Comparison of ENCODE assay signal across 19 cellular contexts in genomic region chr3:50146316-50146901, GRCh38. TPM values are rescaled to one million over a fixed set of nuclear protein-coding genes. Genes with fewer than 3 reads are reported as not detected.
A peak's percentile ranks its signal among the peaks of the same experiment; 100 is the strongest.
DNase-seq lines count a peak whose midpoint lies in the region; ATAC-seq, FAIRE-seq and TF ChIP-seq lines count a peak whose summit lies in the region.
"Had no signal": no experiment of that assay in that cellular context is flagged by ENCODE, and none has a peak within 500 bp of the region (broad histone marks: within the 10 kb centered on the region; RNA-seq: fewer than 3 reads in every experiment).

No MANE protein-coding gene starts in this region.

- no peaks in the 10 kb centered on the region for H3K79me2 ChIP-seq in H1 (ENCODE audit: control insufficient read depth in 1 of 2, insufficient read depth in 2 of 2, low read length in 2 of 2)

- peak in 2 of 3 experiments; percentile 44 to 65; a peak in 3 of 4 replicates for TF ChIP-seq CTCF in H1 (IDR thresholded peaks at IDR 0.05; ENCODE audit: control extremely low read depth in 1 of 3, insufficient read depth in 1 of 3, low read depth in 1 of 3, low read length in 3 of 3)
- no peak for TF ChIP-seq CTCF in prostate gland (IDR thresholded peaks at IDR 0.05)
- no peak for TF ChIP-seq CTCF in psoas muscle (IDR thresholded peaks at IDR 0.05)
- no peak for TF ChIP-seq CTCF in foreskin fibroblast (IDR thresholded peaks at IDR 0.05; ENCODE audit: low read depth, low read length)

- TF ChIP-seq POLR2A in H1 (IDR thresholded peaks at IDR 0.05; ENCODE audit: control extremely low read depth in 1 of 2, low read depth in 2 of 2, low read length in 2 of 2) (no peak), prostate gland (IDR thresholded peaks at IDR 0.05) (no peak)

- H2BK15ac ChIP-seq in H1 (ENCODE audit: low read length) = peak overlapping the region; percentile 88; the same call in 1 of the 2 replicates

- 85% methylated on average over 3 of the region's 3 CpGs; no CpG with 5 or more reads in 1 of the 2 experiments for WGBS in H1 (ENCODE audit: extremely low coverage in 1 of 2, insufficient coverage in 1 of 2, insufficient read length in 1 of 2, insufficient replicate concordance in 2 of 2, low coverage in 1 of 2, low lambda C conversion rate in 2 of 2, missing lambda C conversion rate in 1 of 2), 2 experiments
- 51% methylated on average over 3 of the region's 3 CpGs for WGBS in prostate gland
- WGBS in psoas muscle, 3 donors = 93 to 97% (median 94%) methylated on average over 3 of the region's 3 CpGs

- no peak overlapping the region for H3K4me2 ChIP-seq in H1 (ENCODE audit: insufficient read depth in 1 of 2, low read depth in 2 of 2, low read length in 2 of 2)
- H3K4me2 ChIP-seq: PC-9 had no signal

- peak overlapping the region; percentile 37 for H4K5ac ChIP-seq in H1 (ENCODE audit: insufficient read length, low read depth, low read length)

- TF ChIP-seq EP300 in H1 (IDR thresholded peaks at IDR 0.05; ENCODE audit: borderline replicate concordance in 1 of 2, low read depth in 2 of 2, low read length in 2 of 2) = no peak

- no peak overlapping the region for H4K91ac ChIP-seq in H1 (replicated peaks; ENCODE audit: insufficient read length, low read length)

- no peaks in the 10 kb centered on the region for H3K9me3 ChIP-seq in NT2/D1 (ENCODE audit: insufficient read depth, low read length)
- no peaks in the 10 kb centered on the region for H3K9me3 ChIP-seq in H1 (ENCODE audit: insufficient read depth in 2 of 2, low read depth in 1 of 2, low read length in 1 of 2)
- no peaks in the 10 kb centered on the region for H3K9me3 ChIP-seq in prostate gland
- H3K9me3 ChIP-seq in psoas muscle = no peaks in the 10 kb centered on the region
- H3K9me3 ChIP-seq: sigmoid colon, thyroid gland had no signal

- H2AFZ ChIP-seq in H1 (ENCODE audit: low read length) = no peak overlapping the region
- H2AFZ ChIP-seq: PC-9 had no signal

- peak overlapping the region; percentile 34 for H3K9ac ChIP-seq in NT2/D1 (ENCODE audit: insufficient read length, low read depth)
- H3K9ac ChIP-seq in H1 (replicated peaks in 1 of 4; ENCODE audit: extremely low read depth in 1 of 4, low read depth in 3 of 4, low read length in 3 of 4) = no peak overlapping the region; a peak in 1 of 7 replicates

- H2BK20ac ChIP-seq in H1 (ENCODE audit: low read length) = no peak overlapping the region

- peak; percentile 47 to 85 for DNase-seq in NCI-H524 (lab: John Stamatoyannopoulos, UW)
- DNase-seq in NCI-H524 treated with DMSO at 0.1 percent for 48 hours (lab: John Stamatoyannopoulos, UW) = no peak
- no peak for DNase-seq in NT2/D1 (ENCODE audit: low read depth, low spot score)
- DNase-seq in H1 (ENCODE audit: low read depth in 1 of 2, low spot score in 2 of 2) = no peak
- peak; percentile 63 for DNase-seq in prostate gland (ENCODE audit: low spot score)
- DNase-seq in Right ventricle myocardium superior = no peak
- no peak for DNase-seq in psoas muscle
- DNase-seq in foreskin fibroblast = no peak
- DNase-seq: anterior cingulate cortex; NCI-H1105 treated with DMSO at 0.1 percent for 48 hours; PC-9; sigmoid colon; stimulated activated CD4-positive, alpha-beta T cell treated with anti-CD3 and anti-CD28 coated beads, Interleukin-2, amount 100 ng/mL, for 24 hours; thyroid gland had no signal

- no peak overlapping the region for H3K18ac ChIP-seq in H1 (ENCODE audit: extremely low read depth, low read length)

- H3K4me1 ChIP-seq in NT2/D1 (ENCODE audit: insufficient read depth, insufficient read length) (peaks cover 24% of the 10 kb centered on the region), H1 (replicated peaks in 1 of 4; ENCODE audit: control insufficient read depth in 3 of 4, insufficient read depth in 4 of 4, low read length in 3 of 4) (peaks cover 4 to 19% (median 9%) of the 10 kb centered on the region in 4 experiments), prostate gland (replicated peaks) (no peaks in the 10 kb centered on the region), psoas muscle (no peaks in the 10 kb centered on the region)
- H3K4me1 ChIP-seq: sigmoid colon had no signal

- ATAC-seq in Right ventricle myocardium superior (ENCODE audit: poor library complexity) (no peak), psoas muscle (no peak)
- ATAC-seq: K562 had no signal

- no peak overlapping the region for H3K27ac ChIP-seq in H1 (ENCODE audit: low read depth, low read length)
- H3K27ac ChIP-seq in prostate gland = peak overlapping the region in 1 of 2 donors; percentile 18
- H3K27ac ChIP-seq in psoas muscle = no peak overlapping the region
- H3K27ac ChIP-seq: PC-9, sigmoid colon, thyroid gland had no signal

- H3K14ac ChIP-seq in H1 (ENCODE audit: insufficient read length) = no peak overlapping the region

- POLR2A ChIA-PET in H1 (lab: Charles Lee; ENCODE audit: partially characterized antibody) = no interaction called here

- H3K4me3 ChIP-seq in NT2/D1 (ENCODE audit: insufficient read length, low read depth) = no peak overlapping the region
- H3K4me3 ChIP-seq in H1 (ENCODE audit: extremely low read depth in 1 of 4, insufficient read depth in 2 of 4, low read depth in 3 of 4, low read length in 4 of 4) = no peak overlapping the region
- no peak overlapping the region for H3K4me3 ChIP-seq in prostate gland
- no peak overlapping the region for H3K4me3 ChIP-seq in psoas muscle
- no peak overlapping the region for H3K4me3 ChIP-seq in foreskin fibroblast (ENCODE audit: low read depth in 1 of 2, low read length in 2 of 2)
- H3K4me3 ChIP-seq: K562, PC-9, sigmoid colon, thyroid gland had no signal

- no peak overlapping the region for H3K4ac ChIP-seq in H1 (replicated peaks; ENCODE audit: insufficient read length, low read depth, low read length)

- H3K27me3 ChIP-seq in NT2/D1 (ENCODE audit: insufficient read depth, insufficient read length) (no peaks in the 10 kb centered on the region), H1 (replicated peaks in 1 of 4; ENCODE audit: control insufficient read depth in 3 of 4, extremely low read depth in 1 of 4, insufficient read depth in 3 of 4, low read length in 3 of 4) (no peaks in the 10 kb centered on the region; a peak in 1 of 7 replicates), prostate gland (replicated peaks; ENCODE audit: insufficient read depth) (no peaks in the 10 kb centered on the region), psoas muscle (ENCODE audit: insufficient read depth in 3 of 3, low read length in 2 of 3) (no peaks in the 10 kb centered on the region)
- H3K27me3 ChIP-seq: sigmoid colon, thyroid gland had no signal

- intact Hi-C loops in prostate gland (cut with DNase I) = no loop called here
- intact Hi-C loops in Right ventricle myocardium superior (cut with DNase I) = no loop called here
- intact Hi-C loops in psoas muscle (cut with DNase I) = no loop called here

- no peak overlapping the region for H2BK12ac ChIP-seq in H1 (ENCODE audit: low read depth, low read length)

- H2BK5ac ChIP-seq in H1 (ENCODE audit: low read depth, low read length) = no peak overlapping the region

- H2BK120ac ChIP-seq in H1 (replicated peaks; ENCODE audit: low read depth, low read length) = no peak overlapping the region

- no peak overlapping the region for H3K56ac ChIP-seq in H1 (replicated peaks; ENCODE audit: insufficient read length, low read depth, low read length)

- H2AK5ac ChIP-seq in H1 (ENCODE audit: low read depth, low read length) = no peak overlapping the region

- H4K8ac ChIP-seq in H1 (ENCODE audit: extremely low read depth, insufficient read depth, low read length) = no peak overlapping the region

- H3K79me1 ChIP-seq in H1 (ENCODE audit: low read depth, low read length) = no peaks in the 10 kb centered on the region

- no peaks in the 10 kb centered on the region for H4K20me1 ChIP-seq in H1 (replicated peaks in 1 of 2; ENCODE audit: control insufficient read depth in 1 of 2, insufficient read depth in 2 of 2, low read length in 2 of 2)

- no peak overlapping the region for H3K23ac ChIP-seq in H1 (ENCODE audit: insufficient read length)

- H3K23me2 ChIP-seq in H1 (ENCODE audit: low read depth, low read length) = no peaks in the 10 kb centered on the region

- TF ChIP-seq RAD21 in H1 (IDR thresholded peaks at IDR 0.05 in 1 of 2, conservative IDR thresholded peaks at IDR 0.05 in 1 of 2; ENCODE audit: low read depth in 2 of 2, low read length in 2 of 2) = peak; percentile 49 to 62

- CTCF ChIA-PET in H1 (lab: Charles Lee; ENCODE audit: partially characterized antibody) = interaction anchor here (0.6 to 0.8 kb wide), 2 partner anchors 16 to 63 kb away, joined by 3 read pairs; no protein-coding TSS in a partner anchor

- H3K36me3 ChIP-seq in NT2/D1 (ENCODE audit: insufficient read depth, insufficient read length, low read length) = no peaks in the 10 kb centered on the region
- H3K36me3 ChIP-seq in H1 (ENCODE audit: control insufficient read depth in 2 of 4, insufficient read depth in 4 of 4, low read length in 3 of 4) = no peaks in the 10 kb centered on the region
- H3K36me3 ChIP-seq in prostate gland = no peaks in the 10 kb centered on the region
- H3K36me3 ChIP-seq in psoas muscle (ENCODE audit: insufficient read depth in 1 of 2, low read depth in 1 of 2) = no peaks in the 10 kb centered on the region
- H3K36me3 ChIP-seq: sigmoid colon, thyroid gland had no signal

- FAIRE-seq in H1 (lab: Jason Lieb, UNC) = no peak
- FAIRE-seq: A204.1, colon, K562 had no signal

RNA-seq across cellular contexts. Expression of gene SEMA3F, which starts 8.7 kb away (rescaled TPM):
- total RNA-seq in H1 (2021; fragmentation: NEBNext Ultra II Directional; extraction: Animal tissue kit (Norgen Biotek cat#: 25700)) = 37.0 and 39.6 TPM in 2 replicates
- polyA plus RNA-seq in H1 (2011; rRNA removed) (20.3 and 36.0 TPM in 2 replicates), psoas muscle (1 to 10 TPM; 4.7 to 7.6 (median 6.8) TPM)
- polyA plus RNA-seq in H1 (2011; cell fraction: cytosol; rRNA removed) = 21.2 TPM
- polyA plus RNA-seq in H1 (2011; cell fraction: nucleus; rRNA removed) = 58.6 TPM
- 15.9 to 32.4 TPM (median 29.9 TPM) in 4 replicates for polyA plus RNA-seq in H1 (2012, experiment 1 of 2)
- 23.9 TPM for polyA plus RNA-seq in H1 (2012, experiment 2 of 2)
- polyA plus RNA-seq in H1 (2013, experiment 1 of 2) = 45.3 TPM
- 41.8 TPM for polyA plus RNA-seq in H1 (2013, experiment 2 of 2)
- 28.0 and 36.9 TPM in 2 replicates for polyA minus RNA-seq in H1 (2011; rRNA and poly(A)+ RNA removed)
- polyA minus RNA-seq in H1 (2011; cell fraction: cytosol; rRNA and poly(A)+ RNA removed) = 35.4 TPM
- 25.2 TPM for polyA minus RNA-seq in H1 (2011; cell fraction: nucleus; rRNA and poly(A)+ RNA removed)
- total RNA-seq in prostate gland (10 to 100 TPM; 43.3 to 71.8 TPM), Right ventricle myocardium superior (10.8 TPM), psoas muscle (10 to 100 TPM in 3 of 4 donors, 1 to 10 TPM in 1; 7.0 to 13.7 (median 12.3) TPM)
- total RNA-seq: CD4-positive, alpha-beta memory T cell had no signal
- polyA plus RNA-seq: CD4-positive, alpha-beta memory T cell had no signal

RNA-seq across cellular contexts. Expression of gene GNAT1, which starts 45.0 kb away (rescaled TPM):
- not detected in 2 replicates for total RNA-seq in H1 (2021; fragmentation: NEBNext Ultra II Directional; extraction: Animal tissue kit (Norgen Biotek cat#: 25700))
- 0.08 and 0.20 TPM in 2 replicates for polyA plus RNA-seq in H1 (2011; rRNA removed)
- polyA plus RNA-seq in H1 (2011; cell fraction: cytosol; rRNA removed) = 0.10 TPM
- 0.19 TPM for polyA plus RNA-seq in H1 (2011; cell fraction: nucleus; rRNA removed)
- 0.32 to 0.39 TPM in 2 of 4 replicates, not detected in the others for polyA plus RNA-seq in H1 (2012, experiment 1 of 2)
- polyA plus RNA-seq in H1 (2012, experiment 2 of 2) = not detected
- 0.12 TPM for polyA plus RNA-seq in H1 (2013, experiment 1 of 2)
- polyA plus RNA-seq in H1 (2013, experiment 2 of 2) = 0.18 TPM
- polyA minus RNA-seq in H1 (2011; rRNA and poly(A)+ RNA removed) = 0.13 and 0.15 TPM in 2 replicates
- not detected for polyA minus RNA-seq in H1 (2011; cell fraction: cytosol; rRNA and poly(A)+ RNA removed)
- not detected for polyA minus RNA-seq in H1 (2011; cell fraction: nucleus; rRNA and poly(A)+ RNA removed)
- not detected for total RNA-seq in prostate gland
- not detected for total RNA-seq in Right ventricle myocardium superior
- total RNA-seq in psoas muscle = not detected
- polyA plus RNA-seq in psoas muscle = not detected
- total RNA-seq: CD4-positive, alpha-beta memory T cell; glomerular endothelial cell; K562; PC-9; sigmoid colon; thyroid gland had no signal
- polyA plus RNA-seq: CD4-positive, alpha-beta memory T cell; K562 had no signal

RNA-seq across cellular contexts. Expression of gene RBM5, which starts 57.7 kb away (rescaled TPM):
- 82.7 and 83.7 TPM in 2 replicates for total RNA-seq in H1 (2021; fragmentation: NEBNext Ultra II Directional; extraction: Animal tissue kit (Norgen Biotek cat#: 25700))
- polyA plus RNA-seq in H1 (2011; rRNA removed) (98.8 and 144 TPM in 2 replicates), psoas muscle (10 to 100 TPM; 30.7 to 35.0 (median 31.1) TPM)
- 117 TPM for polyA plus RNA-seq in H1 (2011; cell fraction: cytosol; rRNA removed)
- polyA plus RNA-seq in H1 (2011; cell fraction: nucleus; rRNA removed) = 355 TPM
- polyA plus RNA-seq in H1 (2012, experiment 1 of 2) = 91.9 to 114 TPM (median 101 TPM) in 4 replicates
- polyA plus RNA-seq in H1 (2012, experiment 2 of 2) = 9.8 TPM
- 58.9 TPM for polyA plus RNA-seq in H1 (2013, experiment 1 of 2)
- polyA plus RNA-seq in H1 (2013, experiment 2 of 2) = 53.3 TPM
- polyA minus RNA-seq in H1 (2011; rRNA and poly(A)+ RNA removed) = 204 and 285 TPM in 2 replicates
- polyA minus RNA-seq in H1 (2011; cell fraction: cytosol; rRNA and poly(A)+ RNA removed) = 101 TPM
- 187 TPM for polyA minus RNA-seq in H1 (2011; cell fraction: nucleus; rRNA and poly(A)+ RNA removed)
- total RNA-seq in prostate gland (100 to 1,000 TPM; 135 to 260 TPM), Right ventricle myocardium superior (56.7 TPM), psoas muscle (10 to 100 TPM; 35.6 to 61.4 (median 55.2) TPM)

RNA-seq across cellular contexts. Expression of gene SLC38A3, which starts 58.7 kb away (rescaled TPM):
- 0.57 and 1.2 TPM in 2 replicates for total RNA-seq in H1 (2021; fragmentation: NEBNext Ultra II Directional; extraction: Animal tissue kit (Norgen Biotek cat#: 25700))
- polyA plus RNA-seq in H1 (2011; rRNA removed) (3.7 and 4.7 TPM in 2 replicates), psoas muscle (1 to 10 TPM in 2 of 3 donors, under 1 TPM in 1; 0.12 to 4.5 (median 1.3) TPM)
- polyA plus RNA-seq in H1 (2011; cell fraction: cytosol; rRNA removed) = 2.0 TPM
- polyA plus RNA-seq in H1 (2011; cell fraction: nucleus; rRNA removed) = 10.8 TPM
- 0.87 to 1.5 TPM (median 1.1 TPM) in 4 replicates for polyA plus RNA-seq in H1 (2012, experiment 1 of 2)
- polyA plus RNA-seq in H1 (2012, experiment 2 of 2) = 0.85 TPM
- 1.2 TPM for polyA plus RNA-seq in H1 (2013, experiment 1 of 2)
- polyA plus RNA-seq in H1 (2013, experiment 2 of 2) = 1.0 TPM
- 1.5 and 2.5 TPM in 2 replicates for polyA minus RNA-seq in H1 (2011; rRNA and poly(A)+ RNA removed)
- 0.88 TPM for polyA minus RNA-seq in H1 (2011; cell fraction: cytosol; rRNA and poly(A)+ RNA removed)
- polyA minus RNA-seq in H1 (2011; cell fraction: nucleus; rRNA and poly(A)+ RNA removed) = 1.9 TPM
- total RNA-seq in prostate gland (1 to 10 TPM in 1 of 2 donors, under 1 TPM in 1; 0.41 to 4.0 TPM), Right ventricle myocardium superior (10.6 TPM), psoas muscle (10 to 100 TPM in 1 of 4 donors, 1 to 10 TPM in 3; 1.7 to 12.7 (median 5.4) TPM)
- total RNA-seq: CD4-positive, alpha-beta memory T cell; glomerular endothelial cell had no signal
- polyA plus RNA-seq: CD4-positive, alpha-beta memory T cell had no signal

Comparison
In these comparisons a context has a peak if more than half of its experiments do, and no peak if none do; other contexts are left out.
1. DNase-seq: peak in NCI-H524 (2 of 2) and prostate gland (single experiment); none in NCI-H524 treated with DMSO at 0.1 percent for 48 hours (single experiment), NT2/D1 (single experiment), H1 (0 of 2), Right ventricle myocardium superior (single experiment), psoas muscle (0 of 2) and foreskin fibroblast (0 of 2).
2. CTCF ChIP-seq: peak in H1 (2 of 3); none in prostate gland (0 of 4), psoas muscle (single experiment) and foreskin fibroblast (single experiment).